4 cellular contexts compared by ENCODE assay signal in genomic region chr4:169025184-169025583, GRCh38.
TF ChIP-seq lines count a peak whose summit lies in the region.

No MANE protein-coding gene starts in this region.

TF ChIP-seq in SK-N-SH treated with all-trans-retinoic acid at 6 μM for 48 hours, 23 proteins besides CTCF, POLR2A, EP300 and RAD21:
- no peak for TF ChIP-seq ESRRG (CRISPR knock-in tag; IDR thresholded peaks at IDR 0.05)
- TF ChIP-seq ZC3H10 (CRISPR knock-in tag; IDR thresholded peaks at IDR 0.05), result no peak
- no peak for TF ChIP-seq POU6F1 (CRISPR knock-in tag; IDR thresholded peaks at IDR 0.05; ENCODE audit: borderline replicate concordance, low read depth)
- TF ChIP-seq CSRNP3 (CRISPR knock-in tag; IDR thresholded peaks at IDR 0.05), result no peak

TF ChIP-seq in SK-N-SH, 30 proteins besides CTCF, POLR2A, EP300 and RAD21 (continues in another document):
- TF ChIP-seq ZBTB33 (IDR thresholded peaks at IDR 0.05; ENCODE audit: borderline replicate concordance, low read depth) (no peak), TAF1 (IDR thresholded peaks at IDR 0.05; ENCODE audit: borderline replicate concordance, low read depth, low read length) (no peak), NRF1 (IDR thresholded peaks at IDR 0.05; ENCODE audit: low read depth, low read length) (no peak), USF2 (IDR thresholded peaks at IDR 0.05; ENCODE audit: borderline replicate concordance, low read depth, low read length) (no peak), SMC3 (IDR thresholded peaks at IDR 0.05; ENCODE audit: low read depth, low read length) (no peak), IRF3 (IDR thresholded peaks at IDR 0.05; ENCODE audit: low read depth, low read length) (no peak), USF1 (IDR thresholded peaks at IDR 0.05; ENCODE audit: borderline replicate concordance, low read depth) (no peak), POLR2AphosphoS5 (IDR thresholded peaks at IDR 0.05; ENCODE audit: low read depth, low read length) (no peak), CHD2 (IDR thresholded peaks at IDR 0.05; ENCODE audit: low read length, partially characterized antibody) (no peak), MXI1 (IDR thresholded peaks at IDR 0.05; ENCODE audit: low read depth, low read length) (no peak), ELF1 (IDR thresholded peaks at IDR 0.05) (no peak), TEAD4 (IDR thresholded peaks at IDR 0.05; ENCODE audit: borderline replicate concordance, insufficient read depth) (no peak), MAX (IDR thresholded peaks at IDR 0.05; ENCODE audit: low read depth) (no peak), MEF2A (IDR thresholded peaks at IDR 0.05; ENCODE audit: borderline replicate concordance, low read depth) (no peak)

TF ChIP-seq in HCT116, 20 proteins besides CTCF, POLR2A, EP300 and RAD21:
- TF ChIP-seq JUND (IDR thresholded peaks at IDR 0.05) (no peak), ELF1 (IDR thresholded peaks at IDR 0.05; ENCODE audit: borderline replicate concordance, low read depth) (no peak), CEBPB (IDR thresholded peaks at IDR 0.05; ENCODE audit: low read depth) (no peak), ZFX (IDR thresholded peaks at IDR 0.05) (no peak), YY1 (IDR thresholded peaks at IDR 0.05; ENCODE audit: extremely low read depth, insufficient replicate concordance, low read depth, low read length) (no peak), ZNF274 (IDR thresholded peaks at IDR 0.05; ENCODE audit: low read depth, low read length) (no peak), SIN3A (IDR thresholded peaks at IDR 0.05; ENCODE audit: low read depth) (no peak), ZBTB33 (IDR thresholded peaks at IDR 0.05; ENCODE audit: extremely low read depth, insufficient replicate concordance, low read length) (no peak), CBX3 (IDR thresholded peaks at IDR 0.05; ENCODE audit: low read depth) (no peak; the same call in 1 of the 2 replicates)
TF ChIP-seq in HCT116: peak in this region for 0.

TF ChIP-seq in GM12878, 131 proteins besides CTCF, POLR2A, EP300 and RAD21:
- TF ChIP-seq SUZ12 (IDR thresholded peaks at IDR 0.05; ENCODE audit: unreplicated experiment) (no peak), BRCA1 (IDR thresholded peaks at IDR 0.05; ENCODE audit: low read depth, low read length) (no peak), ZBED1 (IDR thresholded peaks at IDR 0.05; ENCODE audit: borderline replicate concordance) (no peak), MEF2A (IDR thresholded peaks at IDR 0.05; ENCODE audit: insufficient read depth, low read depth, low read length) (no peak), PKNOX1 (IDR thresholded peaks at IDR 0.05) (no peak), ATF2 (IDR thresholded peaks at IDR 0.05; ENCODE audit: low read length) (no peak), EZH2 (IDR thresholded peaks at IDR 0.05; ENCODE audit: borderline replicate concordance, control insufficient read depth, low read depth, low read length) (no peak), TCF12 (IDR thresholded peaks at IDR 0.05; ENCODE audit: low read depth, low read length) (no peak), SRF (IDR thresholded peaks at IDR 0.05; ENCODE audit: low read depth in 2 of 2, low read length in 2 of 2) (no peak), SREBF2 (IDR thresholded peaks at IDR 0.05; ENCODE audit: low read length) (no peak), FOXM1 (IDR thresholded peaks at IDR 0.05; ENCODE audit: low read depth, low read length) (no peak), CBFB (IDR thresholded peaks at IDR 0.05; ENCODE audit: low read depth) (no peak), IKZF2 (IDR thresholded peaks at IDR 0.05) (no peak), STAT1 (conservative IDR thresholded peaks at IDR 0.05) (no peak), FOXK2 (IDR thresholded peaks at IDR 0.05) (no peak), CHD2 (IDR thresholded peaks at IDR 0.05; ENCODE audit: borderline replicate concordance, low read depth, low read length) (no peak), CUX1 (IDR thresholded peaks at IDR 0.05; ENCODE audit: insufficient replicate concordance, low read depth, low read length) (no peak), GATAD2B (conservative IDR thresholded peaks at IDR 0.05; ENCODE audit: low read depth) (no peak), SIX5 (IDR thresholded peaks at IDR 0.05; ENCODE audit: low read depth, low read length, severe bottlenecking) (no peak)
